ENCODE assay signal across 16 cellular contexts in genomic region chr1:59278780-59279354, GRCh38.
"Had no signal": no experiment of that assay in that cellular context is flagged by ENCODE, and none has a peak within 500 bp of the region (broad histone marks: within the 10 kb centered on the region; RNA-seq: fewer than 3 reads in every experiment).

No MANE protein-coding gene starts in this region.

- H3K27ac Mint-ChIP-seq: memory B cell; naive thymus-derived CD4-positive, alpha-beta T cell; stimulated activated naive CD8-positive, alpha-beta T cell treated with anti-CD3 and anti-CD28 coated beads, Interleukin-15, Interleukin-2, amounts not matched to agents 100 ng/mL and 50 ng/mL, for 24 hours had no signal

- H3K4me1 Mint-ChIP-seq: memory B cell had no signal

- DNase-seq: colonic mucosa; dermis blood vessel endothelial cell; esophagus squamous epithelium; kidney; left cardiac atrium; left ventricle myocardium inferior; lower lobe of right lung; naive thymus-derived CD4-positive, alpha-beta T cell; nucleus accumbens; ovary; sigmoid colon; stimulated activated CD4-positive, alpha-beta T cell treated with anti-CD3 and anti-CD28 coated beads, Interleukin-2, amount 100 ng/mL, for 24 hours; testis had no signal

- H3K9me3 Mint-ChIP-seq: stimulated activated naive CD8-positive, alpha-beta T cell treated with anti-CD3 and anti-CD28 coated beads, Interleukin-15, Interleukin-2, amounts not matched to agents 100 ng/mL and 50 ng/mL, for 24 hours had no signal

- ATAC-seq: gastroesophageal sphincter; left cardiac atrium; lower lobe of right lung; naive thymus-derived CD4-positive, alpha-beta T cell had no signal

- H3K36me3 Mint-ChIP-seq: naive thymus-derived CD4-positive, alpha-beta T cell had no signal

- H3K4me3 Mint-ChIP-seq: memory B cell; naive thymus-derived CD4-positive, alpha-beta T cell; stimulated activated naive CD8-positive, alpha-beta T cell treated with anti-CD3 and anti-CD28 coated beads, Interleukin-15, Interleukin-2, amounts not matched to agents 100 ng/mL and 50 ng/mL, for 24 hours had no signal
